20 cellular contexts compared by ENCODE assay signal in genomic region chr10:44874176-44874575, GRCh38. TPM values are rescaled to one million over a fixed set of nuclear protein-coding genes. Genes with fewer than 3 reads are reported as not detected.
"Had no signal": no experiment of that assay in that cellular context is flagged by ENCODE, and none has a peak within 500 bp of the region (broad histone marks: within the 10 kb centered on the region; RNA-seq: fewer than 3 reads in every experiment).

No MANE protein-coding gene starts in this region.

- H3K9me3 ChIP-seq: uterus had no signal

- H3K36me3 ChIP-seq: uterus had no signal

- FAIRE-seq: endothelial cell of umbilical vein had no signal

- H3K9me3 Mint-ChIP-seq: activated naive CD4-positive, alpha-beta T cell treated with anti-CD3 and anti-CD28 coated beads for 36 hours; activated T-helper 1 cell treated with anti-CD3 and anti-CD28 coated beads, Interleukin-12 subunit alpha, Interleukin-12 subunit beta, Interleukin-2, Interleukin-4 antibody, amounts not matched to agents 30 ng/mL and 10 ng/mL and 1 ng/mL, durations not matched to agents 14 hours and 24 hours and 36 hours; brain; nephron; stimulated activated naive CD8-positive, alpha-beta T cell treated with anti-CD3 and anti-CD28 coated beads, Interleukin-15, Interleukin-2, amounts not matched to agents 100 ng/mL and 50 ng/mL, for 24 hours; T-cell had no signal

- DNase-seq: activated CD4-positive, alpha-beta T cell treated with anti-CD3 and anti-CD28 coated beads for 36 hours; activated CD8-positive, alpha-beta memory T cell treated with anti-CD3 and anti-CD28 coated beads, Interleukin-2, amount 50 U/mL, for 48 hours; activated CD8-positive, alpha-beta T cell treated with anti-CD3 and anti-CD28 coated beads, Interleukin-2, amount 10 ng/mL, durations not matched to agents 7 days and 5 days; activated naive CD4-positive, alpha-beta T cell treated with anti-CD3 and anti-CD28 coated beads for 36 hours; cerebellar nuclear complex; dorsolateral prefrontal cortex; stimulated activated CD4-positive, alpha-beta T cell treated with anti-CD3 and anti-CD28 coated beads, Interleukin-4, amount 100 ng/mL, for 24 hours; T-cell; uterus had no signal

- H3K4me1 ChIP-seq: uterus had no signal

- H3K36me3 Mint-ChIP-seq: brain, T-cell had no signal

- H3K4me3 ChIP-seq: dorsolateral prefrontal cortex, SK-N-MC, uterus had no signal

- H3K27ac Mint-ChIP-seq: activated CD4-positive, alpha-beta T cell treated with anti-CD3 and anti-CD28 coated beads for 36 hours; activated CD8-positive, alpha-beta T cell treated with anti-CD3 and anti-CD28 coated beads, Interleukin-2, amount 10 ng/mL, durations not matched to agents 7 days and 5 days; activated naive CD4-positive, alpha-beta T cell treated with anti-CD3 and anti-CD28 coated beads for 36 hours; activated T-helper 1 cell treated with anti-CD3 and anti-CD28 coated beads, Interleukin-12 subunit alpha, Interleukin-12 subunit beta, Interleukin-2, Interleukin-4 antibody, amounts not matched to agents 30 ng/mL and 10 ng/mL and 1 ng/mL, durations not matched to agents 14 hours and 24 hours and 36 hours; stimulated activated naive CD8-positive, alpha-beta T cell treated with anti-CD3 and anti-CD28 coated beads, Interleukin-15, Interleukin-2, amounts not matched to agents 100 ng/mL and 50 ng/mL, for 24 hours; T-cell had no signal

- H3K27me3 ChIP-seq: dorsolateral prefrontal cortex, uterus had no signal

- ATAC-seq: activated CD4-positive, alpha-beta T cell treated with anti-CD3 and anti-CD28 coated beads for 36 hours; activated CD8-positive, alpha-beta T cell treated with anti-CD3 and anti-CD28 coated beads, Interleukin-2, amount 10 ng/mL, durations not matched to agents 7 days and 5 days; left colon; T-cell had no signal

- H3K4me3 Mint-ChIP-seq: activated CD4-positive, alpha-beta T cell treated with anti-CD3 and anti-CD28 coated beads for 36 hours; activated CD8-positive, alpha-beta T cell treated with anti-CD3 and anti-CD28 coated beads, Interleukin-2, amount 10 ng/mL, durations not matched to agents 7 days and 5 days; activated naive CD4-positive, alpha-beta T cell treated with anti-CD3 and anti-CD28 coated beads for 36 hours; activated T-helper 1 cell treated with anti-CD3 and anti-CD28 coated beads, Interleukin-12 subunit alpha, Interleukin-12 subunit beta, Interleukin-2, Interleukin-4 antibody, amounts not matched to agents 30 ng/mL and 10 ng/mL and 1 ng/mL, durations not matched to agents 14 hours and 24 hours and 36 hours; brain; nephron; stimulated activated naive CD8-positive, alpha-beta T cell treated with anti-CD3 and anti-CD28 coated beads, Interleukin-15, Interleukin-2, amounts not matched to agents 100 ng/mL and 50 ng/mL, for 24 hours; T-cell had no signal

- H3K27ac ChIP-seq: dorsolateral prefrontal cortex, SK-N-MC, uterus, VCaP had no signal

RNA-seq across cellular contexts. Expression of gene TMEM72, which starts 37.0 kb away (rescaled TPM):
- total RNA-seq: activated CD4-positive, alpha-beta T cell treated with anti-CD3 and anti-CD28 coated beads for 36 hours; activated CD8-positive, alpha-beta T cell treated with anti-CD3 and anti-CD28 coated beads, Interleukin-2, amount 10 ng/mL, durations not matched to agents 7 days and 5 days; activated naive CD4-positive, alpha-beta T cell treated with anti-CD3 and anti-CD28 coated beads for 36 hours; activated T-helper 1 cell treated with anti-CD3 and anti-CD28 coated beads, Interleukin-12 subunit alpha, Interleukin-12 subunit beta, Interleukin-2, Interleukin-4 antibody, amounts not matched to agents 30 ng/mL and 10 ng/mL and 1 ng/mL, durations not matched to agents 14 hours and 24 hours and 36 hours; endothelial cell of umbilical vein; glomerular endothelial cell; omental fat pad; pulmonary artery endothelial cell had no signal
- polyA plus RNA-seq: endothelial cell of umbilical vein had no signal
